In the genomic region with DNA sequence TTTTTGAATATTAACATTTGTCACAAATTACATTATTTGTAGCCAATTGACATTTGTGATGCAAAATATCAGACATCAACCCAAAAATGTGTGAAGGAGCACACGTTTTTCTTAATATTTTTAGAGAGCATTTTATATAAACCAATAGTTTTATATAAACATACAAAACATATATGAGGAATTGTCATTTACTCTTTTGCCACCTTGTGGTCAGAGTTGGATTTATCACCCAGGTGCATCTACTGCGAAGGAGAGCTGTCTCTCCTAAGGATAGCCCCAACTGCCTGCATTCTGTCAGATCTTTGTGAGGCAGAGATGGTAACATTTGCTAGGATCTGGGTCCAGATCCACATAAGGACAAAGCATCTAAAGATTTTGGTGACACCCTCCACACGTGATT, we compare ENCODE assay signal across 8 cellular contexts. TPM values are rescaled to one million over a fixed set of nuclear protein-coding genes. Genes with fewer than 3 reads are reported as not detected.
DNase-seq lines count a peak whose midpoint lies in the region; ATAC-seq and TF ChIP-seq lines count a peak whose summit lies in the region.

No MANE protein-coding gene starts in this region.

- H3K4me2 ChIP-seq in BLaER1 treated with 17β-estradiol and CSF1 and Interleukin-3, amounts not matched to agents 10 nM and 100 nM: peak overlapping the region in 7 of 11 experiments; percentile 12 to 82 (median 77); a peak in 6 of 22 replicates

- peaks cover 0 to 9% (median 0%) of the 10 kb centered on the region in 11 experiments; a peak in 1 of 22 replicates for H3K9me3 ChIP-seq in BLaER1 treated with 17β-estradiol and CSF1 and Interleukin-3, amounts not matched to agents 10 nM and 100 nM (replicated peaks in 1 of 11)

- H3K4me3 Mint-ChIP-seq in naive B cell: peak overlapping the region in 2 of 8 donors; percentile 43 to 92

- H3K4me1 ChIP-seq in BLaER1 treated with 17β-estradiol and CSF1 and Interleukin-3, amounts not matched to agents 10 nM and 100 nM: peaks cover 24 to 38% (median 36%) of the 10 kb centered on the region in 10 experiments

- H3K9ac ChIP-seq in BLaER1 treated with 17β-estradiol and CSF1 and Interleukin-3, amounts not matched to agents 10 nM and 100 nM: no peak overlapping the region

- H3K4me1 Mint-ChIP-seq in naive B cell: peaks cover 13 to 21% (median 15%) of the 10 kb centered on the region in 3 donors

- DNase-seq in GM12865 (ENCODE audit: low read depth) (peak; percentile 46), NCI-H2227 (lab: John Stamatoyannopoulos, UW; ENCODE audit: unreplicated experiment) (peak; percentile 68), cardiac fibroblast (ENCODE audit: low read depth in 2 of 2) (peak; percentile 34 to 40), naive B cell (peak; percentile 21), globus pallidus (ENCODE audit: low spot score) (no peak)
- no peak for DNase-seq in activated CD8-positive, alpha-beta memory T cell treated with anti-CD3 and anti-CD28 coated beads for 24 hours

- no peaks in the 10 kb centered on the region for H3K36me3 ChIP-seq in BLaER1 treated with 17β-estradiol and CSF1 and Interleukin-3, amounts not matched to agents 10 nM and 100 nM

- peaks cover 0 to 14% (median 0%) of the 10 kb centered on the region in 11 experiments; a peak in 3 of 22 replicates for H4K20me1 ChIP-seq in BLaER1 treated with 17β-estradiol and CSF1 and Interleukin-3, amounts not matched to agents 10 nM and 100 nM

- ATAC-seq in naive B cell (ENCODE audit: low read depth in 2 of 2): no peak
- no peak for ATAC-seq in GM21717 (IDR thresholded peaks at IDR 0.05; ENCODE audit: unreplicated experiment)

- peaks cover 0 to 5% (median 0%) of the 10 kb centered on the region in 3 donors for H3K27me3 Mint-ChIP-seq in naive B cell

- H3K27me3 ChIP-seq in BLaER1 treated with 17β-estradiol and CSF1 and Interleukin-3, amounts not matched to agents 10 nM and 100 nM: peaks cover 39 to 79% (median 67%) of the 10 kb centered on the region in 11 experiments

- peak overlapping the region in 1 of 6 donors; percentile 77 for H3K27ac Mint-ChIP-seq in naive B cell

- TF ChIP-seq CTCF in GM12865 (IDR thresholded peaks at IDR 0.05; ENCODE audit: insufficient read depth, low read depth, low read length, missing control alignments) (peak; percentile 27), cardiac fibroblast (IDR thresholded peaks at IDR 0.05; ENCODE audit: low read depth, low read length) (peak; percentile 33)

- no peak overlapping the region for H3K4me3 ChIP-seq in BLaER1 treated with 17β-estradiol and CSF1 and Interleukin-3, amounts not matched to agents 10 nM and 100 nM
- no peak overlapping the region for H3K4me3 ChIP-seq in GM12865 (ENCODE audit: low read depth, low read length)
- no peak overlapping the region for H3K4me3 ChIP-seq in cardiac fibroblast (replicated peaks in 1 of 2; ENCODE audit: low read depth in 2 of 2, low read length in 2 of 2)

- H3K9me3 Mint-ChIP-seq in naive B cell: no peaks in the 10 kb centered on the region

- H3K36me3 Mint-ChIP-seq in naive B cell: no peaks in the 10 kb centered on the region

- H3K27ac ChIP-seq in BLaER1 treated with 17β-estradiol and CSF1 and Interleukin-3, amounts not matched to agents 10 nM and 100 nM: peak overlapping the region in 1 of 11 experiments; percentile 75; a peak in 2 of 22 replicates

RNA-seq across cellular contexts. Expression of a gene that starts 2.5 kb away (rescaled TPM):
- 1 to 10 TPM in 1 of 6 donors, under 1 TPM in 4, not detected in 1; 0.35 to 1.4 (median 0.71) TPM for polyA plus RNA-seq in naive B cell (ENCODE audit: low read depth in 6 of 6)

RNA-seq across cellular contexts. Expression of a gene that starts 45.6 kb away (rescaled TPM):
- 1 to 10 TPM in 2 of 6 donors, under 1 TPM in 3, not detected in 1; 0.62 to 1.4 (median 0.98) TPM for polyA plus RNA-seq in naive B cell (ENCODE audit: low read depth in 6 of 6)

RNA-seq across cellular contexts. Expression of a gene that starts 47.6 kb away (rescaled TPM):
- polyA plus RNA-seq in naive B cell (ENCODE audit: low read depth in 6 of 6): not detected

Comparison
In these comparisons a context has a peak if more than half of its experiments do, and no peak if none do; other contexts are left out.
1. DNase-seq: peak in GM12865 (single experiment), NCI-H2227 (single experiment), cardiac fibroblast (2 of 2) and naive B cell (single experiment); none in globus pallidus (single experiment) and activated CD8-positive, alpha-beta memory T cell treated with anti-CD3 and anti-CD28 coated beads for 24 hours (single experiment).